20 cellular contexts compared by ENCODE assay signal in the genomic region with DNA sequence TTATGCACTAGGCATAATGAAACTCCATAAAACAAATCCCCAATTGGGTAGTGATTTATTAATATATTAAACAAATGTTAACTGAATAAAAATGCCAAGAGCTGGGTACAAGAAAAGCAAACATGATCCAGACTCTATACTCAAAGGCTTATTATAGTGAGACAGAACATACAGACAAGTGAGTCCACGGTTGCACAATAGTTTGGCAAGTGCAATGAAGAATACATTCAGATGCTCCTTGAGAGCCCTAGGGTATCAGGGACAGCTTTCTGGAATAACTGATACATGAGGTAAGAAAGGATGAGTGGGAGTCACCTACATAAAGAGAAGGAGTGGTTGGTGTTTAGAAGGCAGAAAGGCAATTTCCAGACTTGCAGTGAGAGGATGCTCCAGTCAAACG.
"Had no signal": no experiment of that assay in that cellular context is flagged by ENCODE, and none has a peak within 500 bp of the region (broad histone marks: within the 10 kb centered on the region; RNA-seq: fewer than 3 reads in every experiment).

No MANE protein-coding gene starts in this region.

- H3K9me3 Mint-ChIP-seq: activated B cell treated with CpG ODN at 0.5 μM for 24 hours; activated T-cell treated with anti-CD3 and anti-CD28 coated beads, Interleukin-2, amount 50 U/mL, for 24 hours had no signal

- FAIRE-seq: astrocyte, keratinocyte had no signal

- H3K4me3 ChIP-seq: breast epithelium, lower lobe of right lung, suprapubic skin, vagina had no signal

- H3K9me3 ChIP-seq: breast epithelium, lower lobe of right lung, suprapubic skin, vagina had no signal

- H3K4me3 Mint-ChIP-seq: activated B cell treated with CpG ODN at 0.5 μM for 24 hours; activated CD4-positive, alpha-beta T cell treated with anti-CD3 and anti-CD28 coated beads, Interleukin-2, amount 10 ng/mL, durations not matched to agents 24 days and 14 days; activated CD8-positive, alpha-beta T cell treated with anti-CD3 and anti-CD28 coated beads, Interleukin-2, amount 10 ng/mL, durations not matched to agents 7 days and 5 days; activated T-cell treated with anti-CD3 and anti-CD28 coated beads, Interleukin-2, amount 50 U/mL, for 24 hours; mesothelial cell of epicardium had no signal

- ATAC-seq: activated CD8-positive, alpha-beta T cell treated with anti-CD3 and anti-CD28 coated beads, Interleukin-2, amount 10 ng/mL, durations not matched to agents 7 days and 5 days; esophagus mucosa; lower lobe of right lung had no signal

- DNase-seq: activated B cell treated with CpG ODN at 0.5 μM for 24 hours; activated CD4-positive, alpha-beta T cell treated with anti-CD3 and anti-CD28 coated beads, Interleukin-2, amount 10 ng/mL, durations not matched to agents 24 days and 14 days; activated CD8-positive, alpha-beta T cell treated with anti-CD3 and anti-CD28 coated beads, Interleukin-2, amount 10 ng/mL, durations not matched to agents 7 days and 5 days; activated naive CD4-positive, alpha-beta T cell treated with Interleukin-2 at 50 U/mL for 16 hours; activated T-cell treated with anti-CD3 and anti-CD28 coated beads, Interleukin-2, amount 50 U/mL, for 24 hours; effector CD4-positive, alpha-beta T cell; lower lobe of right lung; occipital lobe; retina; stimulated activated CD4-positive, alpha-beta T cell treated with anti-CD3 and anti-CD28 coated beads, Interleukin-12 subunit alpha, Interleukin-12 subunit beta, amount 100 ng/mL, for 4 hours; stimulated activated CD4-positive, alpha-beta T cell treated with anti-CD3 and anti-CD28 coated beads, Interleukin-1b, Interleukin-23, amount 100 ng/mL, for 48 hours; stimulated activated naive CD8-positive, alpha-beta T cell treated with anti-CD3 and anti-CD28 coated beads, Interleukin-15, Interleukin-2, amounts not matched to agents 100 U/mL and 50 U/mL, for 24 hours had no signal

- H3K27ac Mint-ChIP-seq: activated CD4-positive, alpha-beta T cell treated with anti-CD3 and anti-CD28 coated beads, Interleukin-2, amount 10 ng/mL, durations not matched to agents 24 days and 14 days; activated CD8-positive, alpha-beta T cell treated with anti-CD3 and anti-CD28 coated beads, Interleukin-2, amount 10 ng/mL, durations not matched to agents 7 days and 5 days; activated T-cell treated with anti-CD3 and anti-CD28 coated beads, Interleukin-2, amount 50 U/mL, for 24 hours; activated T-helper 2 cell treated with anti-CD3 and anti-CD28 coated beads, Interferon-gamma antibody, Interleukin-2, Interleukin-4, amounts not matched to agents 10 μg/mL and 5 μg/mL and 100 μg/mL, durations not matched to agents 14 hours and 24 hours and 36 hours; mesothelial cell of epicardium had no signal

- H3K27ac ChIP-seq: breast epithelium, lower lobe of right lung, suprapubic skin, vagina had no signal

- H3K36me3 Mint-ChIP-seq: mesothelial cell of epicardium had no signal

- H3K4me1 ChIP-seq: breast epithelium, vagina had no signal

- H3K27me3 ChIP-seq: breast epithelium, suprapubic skin, vagina had no signal

- H3K27me3 Mint-ChIP-seq: activated B cell treated with CpG ODN at 0.5 μM for 24 hours; activated CD4-positive, alpha-beta T cell treated with anti-CD3 and anti-CD28 coated beads, Interleukin-2, amount 10 ng/mL, durations not matched to agents 24 days and 14 days; activated T-cell treated with anti-CD3 and anti-CD28 coated beads, Interleukin-2, amount 50 U/mL, for 24 hours had no signal

- H3K36me3 ChIP-seq: breast epithelium, lower lobe of right lung, suprapubic skin, vagina had no signal
